In genomic region chr1:220992705-220993052, GRCh38 we compare ENCODE assay signal across 32 cellular contexts.
A peak's percentile ranks its signal among the peaks of the same experiment; 100 is the strongest.
DNase-seq lines count a peak whose midpoint lies in the region; ATAC-seq, FAIRE-seq and TF ChIP-seq lines count a peak whose summit lies in the region.
"Had no signal": no experiment of that assay in that cellular context is flagged by ENCODE, and none has a peak within 500 bp of the region (broad histone marks: within the 10 kb centered on the region; RNA-seq: fewer than 3 reads in every experiment).

No MANE protein-coding gene starts in this region.

- H3K36me3 ChIP-seq in bronchial epithelial cell (ENCODE audit: control insufficient read depth, insufficient read depth, low read length) = no peaks in the 10 kb centered on the region
- H3K36me3 ChIP-seq in muscle layer of duodenum (ENCODE audit: control insufficient read depth in 1 of 2, insufficient read depth in 2 of 2, low read length in 2 of 2) = no peaks in the 10 kb centered on the region
- H3K36me3 ChIP-seq: adrenal gland, esophagus squamous epithelium had no signal

- H3K4me3 ChIP-seq in bronchial epithelial cell (ENCODE audit: low read depth, low read length) = no peak overlapping the region
- peak overlapping the region in 1 of 2 donors; percentile 45 for H3K4me3 ChIP-seq in muscle layer of duodenum (ENCODE audit: low read depth in 1 of 2, low read length in 2 of 2)
- H3K4me3 ChIP-seq: adrenal gland, dorsolateral prefrontal cortex, mucosa of descending colon had no signal

- TF ChIP-seq CTCF in D721Med (IDR thresholded peaks at IDR 0.05; ENCODE audit: insufficient read depth, missing control alignments) (no peak), bronchial epithelial cell (IDR thresholded peaks at IDR 0.05; ENCODE audit: insufficient read depth, low read length, severe bottlenecking) (no peak)

- H3K4me1 ChIP-seq in muscle layer of duodenum (ENCODE audit: control insufficient read depth in 1 of 2, insufficient read depth in 2 of 2, low read length in 2 of 2) = peaks cover 0 to 6% of the 10 kb centered on the region in 2 donors
- H3K4me1 ChIP-seq: adrenal gland, parathyroid adenoma had no signal

- peak overlapping the region; percentile 4 for H3K27ac ChIP-seq in muscle layer of duodenum (ENCODE audit: low read length)
- H3K27ac ChIP-seq: adrenal gland, dorsolateral prefrontal cortex, parathyroid adenoma had no signal

- peak overlapping the region; percentile 17 for H3K27ac Mint-ChIP-seq in stimulated activated naive B cell treated with anti-CD40 and anti-IgM and Interleukin-4, amounts not matched to agents 10 μg/mL and 1 μg/mL and 100 μg/mL, for 72 hours
- H3K27ac Mint-ChIP-seq: activated CD4-positive, alpha-beta T cell treated with anti-CD3 and anti-CD28 coated beads for 36 hours; activated CD8-positive, alpha-beta T cell treated with anti-CD3 and anti-CD28 coated beads for 36 hours; activated T-helper 1 cell treated with anti-CD3 and anti-CD28 coated beads, Interleukin-12 subunit alpha, Interleukin-12 subunit beta, Interleukin-2, Interleukin-4 antibody, amounts not matched to agents 30 ng/mL and 10 ng/mL and 1 ng/mL, durations not matched to agents 14 hours and 24 hours and 36 hours; brain; CD8-positive, alpha-beta T cell had no signal

- DNase-seq in D721Med (ENCODE audit: insufficient read length, low spot score) (no peak), bronchial epithelial cell (ENCODE audit: low read depth) (no peak), NCI-H128 (lab: John Stamatoyannopoulos, UW; ENCODE audit: unreplicated experiment) (no peak), NOMO-1 treated with DMSO at 0.1 percent for 48 hours (lab: John Stamatoyannopoulos, UW; ENCODE audit: unreplicated experiment) (no peak)
- DNase-seq in stimulated activated naive B cell treated with anti-CD40 and anti-IgM and Interleukin-4, amounts not matched to agents 10 μg/mL and 1 μg/mL and 100 μg/mL, for 72 hours = no peak
- DNase-seq: activated CD4-positive, alpha-beta T cell treated with anti-CD3 and anti-CD28 coated beads for 36 hours; activated CD8-positive, alpha-beta memory T cell treated with anti-CD3 and anti-CD28 coated beads, Interleukin-2, amount 50 U/mL, for 48 hours; activated CD8-positive, alpha-beta T cell treated with anti-CD3 and anti-CD28 coated beads for 36 hours; activated naive CD4-positive, alpha-beta T cell treated with Interleukin-2 at 50 U/mL for 16 hours; CD8-positive, alpha-beta T cell; dorsolateral prefrontal cortex; esophagus squamous epithelium; mucosa of descending colon; NCI-H1048; NCI-H187 treated with DMSO at 0.1 percent for 48 hours; NCI-H2171; right cardiac atrium; stimulated activated CD4-positive, alpha-beta T cell treated with anti-CD3 and anti-CD28 coated beads, Interleukin-4, amount 100 ng/mL, for 1 hour; substantia nigra; SW 1271 had no signal

- peaks cover 23% of the 10 kb centered on the region in 2 donors for H3K9me3 Mint-ChIP-seq in stimulated activated naive B cell treated with anti-CD40 and anti-IgM and Interleukin-4, amounts not matched to agents 10 μg/mL and 1 μg/mL and 100 μg/mL, for 72 hours

- peaks cover 13 to 15% of the 10 kb centered on the region in 2 donors for H3K36me3 Mint-ChIP-seq in stimulated activated naive B cell treated with anti-CD40 and anti-IgM and Interleukin-4, amounts not matched to agents 10 μg/mL and 1 μg/mL and 100 μg/mL, for 72 hours
- H3K36me3 Mint-ChIP-seq: brain; CD8-positive, alpha-beta T cell had no signal

- H3K27me3 ChIP-seq in bronchial epithelial cell (ENCODE audit: control insufficient read depth, insufficient read depth, low read length) (no peaks in the 10 kb centered on the region), muscle layer of duodenum (ENCODE audit: low read depth, low read length) (no peaks in the 10 kb centered on the region)
- H3K27me3 ChIP-seq: esophagus squamous epithelium had no signal

- peaks cover 24 to 37% of the 10 kb centered on the region in 2 donors for H3K4me1 Mint-ChIP-seq in stimulated activated naive B cell treated with anti-CD40 and anti-IgM and Interleukin-4, amounts not matched to agents 10 μg/mL and 1 μg/mL and 100 μg/mL, for 72 hours
- H3K4me1 Mint-ChIP-seq: activated CD4-positive, alpha-beta T cell treated with anti-CD3 and anti-CD28 coated beads for 36 hours; brain; neural crest cell had no signal

- FAIRE-seq in D721Med (lab: Jason Lieb, UNC) (peak; percentile 94), bronchial epithelial cell (lab: Jason Lieb, UNC) (peak; percentile 72)
- FAIRE-seq: endometrium, frontal cortex, GM12892, urothelium cell line had no signal

- ATAC-seq in stimulated activated naive B cell treated with anti-CD40 and anti-IgM and Interleukin-4, amounts not matched to agents 10 μg/mL and 1 μg/mL and 100 μg/mL, for 72 hours (replicated peaks) = no peak
- no peak for ATAC-seq in HG02981 (IDR thresholded peaks at IDR 0.05; ENCODE audit: unreplicated experiment)
- ATAC-seq in HG03045 (IDR thresholded peaks at IDR 0.05; ENCODE audit: unreplicated experiment) = no peak
- ATAC-seq: activated CD4-positive, alpha-beta T cell treated with anti-CD3 and anti-CD28 coated beads for 36 hours; activated CD8-positive, alpha-beta T cell treated with anti-CD3 and anti-CD28 coated beads for 36 hours; CD8-positive, alpha-beta T cell; mucosa of descending colon had no signal

- no peaks in the 10 kb centered on the region for H3K27me3 Mint-ChIP-seq in stimulated activated naive B cell treated with anti-CD40 and anti-IgM and Interleukin-4, amounts not matched to agents 10 μg/mL and 1 μg/mL and 100 μg/mL, for 72 hours

- no peak overlapping the region for H3K4me3 Mint-ChIP-seq in stimulated activated naive B cell treated with anti-CD40 and anti-IgM and Interleukin-4, amounts not matched to agents 10 μg/mL and 1 μg/mL and 100 μg/mL, for 72 hours
- H3K4me3 Mint-ChIP-seq: activated CD4-positive, alpha-beta T cell treated with anti-CD3 and anti-CD28 coated beads for 36 hours; activated CD8-positive, alpha-beta T cell treated with anti-CD3 and anti-CD28 coated beads for 36 hours; activated T-helper 1 cell treated with anti-CD3 and anti-CD28 coated beads, Interleukin-12 subunit alpha, Interleukin-12 subunit beta, Interleukin-2, Interleukin-4 antibody, amounts not matched to agents 30 ng/mL and 10 ng/mL and 1 ng/mL, durations not matched to agents 14 hours and 24 hours and 36 hours; CD8-positive, alpha-beta T cell; neural crest cell had no signal

- H3K9me3 ChIP-seq in muscle layer of duodenum (ENCODE audit: control insufficient read depth in 1 of 2, low read length in 2 of 2) = no peaks in the 10 kb centered on the region
- H3K9me3 ChIP-seq: adrenal gland, esophagus squamous epithelium, mucosa of descending colon had no signal
